In genomic region chr17:17805575-17805974, GRCh38 we compare ENCODE assay signal across 23 cellular contexts. TPM values are rescaled to one million over a fixed set of nuclear protein-coding genes. Genes with fewer than 3 reads are reported as not detected.
DNase-seq lines count a peak whose midpoint lies in the region; ATAC-seq and TF ChIP-seq lines count a peak whose summit lies in the region.
"Had no signal": no experiment of that assay in that cellular context is flagged by ENCODE, and none has a peak within 500 bp of the region (broad histone marks: within the 10 kb centered on the region; RNA-seq: fewer than 3 reads in every experiment).

No MANE protein-coding gene starts in this region.

- H3K4me1 Mint-ChIP-seq in Calu3 (ENCODE audit: low read depth, unreplicated experiment) (peaks cover 7% of the 10 kb centered on the region), nephron (peaks cover 25% of the 10 kb centered on the region)

- peak overlapping the region; percentile 41 for H3K27ac Mint-ChIP-seq in Calu3 (ENCODE audit: unreplicated experiment)
- H3K27ac Mint-ChIP-seq in nephron, result peak overlapping the region in 2 of 3 experiments; percentile 8 to 35
- H3K27ac Mint-ChIP-seq: activated CD4-positive, alpha-beta T cell treated with anti-CD3 and anti-CD28 coated beads for 36 hours had no signal

- H3K27ac ChIP-seq in RWPE2 (ENCODE audit: poor library complexity, severe bottlenecking) (no peak overlapping the region), foreskin keratinocyte (no peak overlapping the region), A673 (ENCODE audit: low read depth, low read length, poor library complexity, severe bottlenecking) (no peak overlapping the region)
- H3K27ac ChIP-seq: thyroid gland had no signal

- DNase-seq in Calu3, result no peak
- DNase-seq in RWPE2 (ENCODE audit: low spot score), result no peak
- peak in 1 of 2 donors; percentile 37 for DNase-seq in foreskin keratinocyte
- no peak for DNase-seq in NCI-H2171 (lab: John Stamatoyannopoulos, UW)
- no peak for DNase-seq in A673 (ENCODE audit: low spot score)
- DNase-seq: activated CD4-positive, alpha-beta T cell treated with anti-CD3 and anti-CD28 coated beads for 36 hours; activated CD8-positive, alpha-beta memory T cell treated with anti-CD3 and anti-CD28 coated beads, Interleukin-2, amount 10 ng/mL, durations not matched to agents 7 days and 5 days; activated effector memory CD4-positive, alpha-beta T cell treated with Interleukin-2 at 50 U/mL for 16 hours; amygdala; CD8-positive, alpha-beta T cell; cerebellar nuclear complex; DMS79; effector CD4-positive, alpha-beta T cell; glutamatergic neuron; KBM-7; NCI-H187 treated with DMSO at 0.1 percent for 48 hours; NCI-H446; NK-92 treated with Interleukin-12 subunit alpha and Interleukin-12 subunit beta, amount 100 ng/mL, for 24 hours; thyroid gland had no signal

- peaks cover 51% of the 10 kb centered on the region for H3K36me3 ChIP-seq in RWPE2 (ENCODE audit: low read depth)
- peaks cover 28% of the 10 kb centered on the region for H3K36me3 ChIP-seq in A673 (ENCODE audit: insufficient read depth, low read length, poor library complexity, severe bottlenecking)

- H3K4me3 ChIP-seq in RWPE2 (ENCODE audit: severe bottlenecking) (no peak overlapping the region), A673 (ENCODE audit: low read depth, low read length, poor library complexity, severe bottlenecking) (no peak overlapping the region)
- H3K4me3 ChIP-seq: thyroid gland had no signal

- BruUV-seq in Calu3 (replicated peaks; lab: Mats Ljungman, UMichigan) (no TSS peak), A673 (replicated peaks; lab: Mats Ljungman, UMichigan) (no TSS peak)

- no peak for TF ChIP-seq CTCF in Calu3 (IDR thresholded peaks at IDR 0.05; ENCODE audit: unreplicated experiment)
- no peak for TF ChIP-seq CTCF in RWPE2 (IDR thresholded peaks at IDR 0.05; ENCODE audit: poor library complexity, severe bottlenecking)
- no peak for TF ChIP-seq CTCF in foreskin keratinocyte (conservative IDR thresholded peaks at IDR 0.05)
- TF ChIP-seq CTCF in nephron (IDR thresholded peaks at IDR 0.05; ENCODE audit: unreplicated experiment in 3 of 3), result no peak
- TF ChIP-seq CTCF in A673 (conservative IDR thresholded peaks at IDR 0.05; ENCODE audit: low read depth, low read length), result no peak

- no peak overlapping the region for H3K4me3 Mint-ChIP-seq in Calu3 (ENCODE audit: low read depth, unreplicated experiment)
- H3K4me3 Mint-ChIP-seq in nephron, result peak overlapping the region in 1 of 3 experiments; percentile 21
- H3K4me3 Mint-ChIP-seq: activated CD4-positive, alpha-beta T cell treated with anti-CD3 and anti-CD28 coated beads for 36 hours; activated CD8-positive, alpha-beta memory T cell treated with anti-CD3 and anti-CD28 coated beads, Interleukin-2, amount 10 ng/mL, durations not matched to agents 7 days and 5 days; CD8-positive, alpha-beta T cell; natural killer cell treated with Interleukin-12 subunit alpha and Interleukin-12 subunit beta and Interleukin-15 and Interleukin-18, amount 100 ng/mL, for 72 hours had no signal

- H3K9me3 ChIP-seq in RWPE2 (ENCODE audit: severe bottlenecking) (no peaks in the 10 kb centered on the region), A673 (ENCODE audit: low read depth, low read length, poor library complexity, severe bottlenecking) (no peaks in the 10 kb centered on the region)
- H3K9me3 ChIP-seq: thyroid gland had no signal

- no peaks in the 10 kb centered on the region for H3K4me1 ChIP-seq in RWPE2 (ENCODE audit: insufficient read depth, poor library complexity, severe bottlenecking)
- no peaks in the 10 kb centered on the region for H3K4me1 ChIP-seq in foreskin keratinocyte
- H3K4me1 ChIP-seq in A673 (ENCODE audit: insufficient read depth, low read length, poor library complexity, severe bottlenecking), result peaks cover 7% of the 10 kb centered on the region

- POLR2A ChIA-PET in A673 (lab: Charles Lee; ENCODE audit: low non-redundant PET), result no interaction called here

- H3K36me3 Mint-ChIP-seq in Calu3 (ENCODE audit: insufficient read depth, unreplicated experiment), result peaks cover 63% of the 10 kb centered on the region
- H3K36me3 Mint-ChIP-seq in nephron (ENCODE audit: low read depth), result peaks cover 24% of the 10 kb centered on the region
- H3K36me3 Mint-ChIP-seq: natural killer cell treated with Interleukin-12 subunit alpha and Interleukin-12 subunit beta and Interleukin-15 and Interleukin-18, amount 100 ng/mL, for 72 hours had no signal

- CTCF ChIA-PET in Calu3 (lab: Charles Lee) (no interaction called here), A673 (lab: Charles Lee) (no interaction called here)

- H3K27me3 ChIP-seq in RWPE2 (ENCODE audit: insufficient read depth, poor library complexity, severe bottlenecking), result no peaks in the 10 kb centered on the region
- no peaks in the 10 kb centered on the region for H3K27me3 ChIP-seq in foreskin keratinocyte
- H3K27me3 ChIP-seq in A673 (replicated peaks; ENCODE audit: insufficient read depth, low read depth, low read length, poor library complexity), result no peaks in the 10 kb centered on the region
- H3K27me3 ChIP-seq: thyroid gland had no signal

- H3K9me3 Mint-ChIP-seq in Calu3 (ENCODE audit: low read depth, unreplicated experiment) (no peaks in the 10 kb centered on the region), nephron (no peaks in the 10 kb centered on the region)
- H3K9me3 Mint-ChIP-seq: CD8-positive, alpha-beta T cell; natural killer cell treated with Interleukin-12 subunit alpha and Interleukin-12 subunit beta and Interleukin-15 and Interleukin-18, amount 100 ng/mL, for 72 hours had no signal

- ATAC-seq in RWPE2 (ENCODE audit: low read depth) (peak; percentile 3; the same call in 1 of the 3 replicates), foreskin keratinocyte (peak; percentile 17), HG02588 (IDR thresholded peaks at IDR 0.05; ENCODE audit: unreplicated experiment) (no peak), GM19455 (IDR thresholded peaks at IDR 0.05; ENCODE audit: unreplicated experiment) (no peak)
- ATAC-seq: activated CD4-positive, alpha-beta T cell treated with anti-CD3 and anti-CD28 coated beads for 36 hours; activated CD8-positive, alpha-beta memory T cell treated with anti-CD3 and anti-CD28 coated beads, Interleukin-2, amount 10 ng/mL, durations not matched to agents 7 days and 5 days; CD8-positive, alpha-beta T cell; natural killer cell treated with Interleukin-12 subunit alpha and Interleukin-12 subunit beta and Interleukin-15 and Interleukin-18, amount 100 ng/mL, for 72 hours had no signal

- intact Hi-C loops in Calu3 (cut with micrococcal nuclease; ENCODE audit: unreplicated experiment) (no loop called here), A673 (cut with micrococcal nuclease; ENCODE audit: unreplicated experiment) (no loop called here)

- no peaks in the 10 kb centered on the region for H3K27me3 Mint-ChIP-seq in Calu3 (ENCODE audit: unreplicated experiment)
- peaks cover 1% of the 10 kb centered on the region for H3K27me3 Mint-ChIP-seq in nephron (ENCODE audit: low read depth)
- H3K27me3 Mint-ChIP-seq: activated CD4-positive, alpha-beta T cell treated with anti-CD3 and anti-CD28 coated beads for 36 hours; activated CD8-positive, alpha-beta memory T cell treated with anti-CD3 and anti-CD28 coated beads, Interleukin-2, amount 10 ng/mL, durations not matched to agents 7 days and 5 days; natural killer cell treated with Interleukin-12 subunit alpha and Interleukin-12 subunit beta and Interleukin-15 and Interleukin-18, amount 100 ng/mL, for 72 hours had no signal

RNA-seq across cellular contexts. Expression of gene SREBF1, which starts 31.2 kb away (rescaled TPM):
- total RNA-seq in Calu3 (2022) (104 and 110 TPM in 2 replicates), foreskin keratinocyte (113 and 118 TPM in 2 replicates), A673 (2021) (240 and 328 TPM in 2 replicates)
- 67.3 and 72.1 TPM in 2 replicates for polyA plus RNA-seq in foreskin keratinocyte

Comparison
In these comparisons a context has a peak if more than half of its experiments do, and no peak if none do; other contexts are left out.
1. ATAC-seq: peak in RWPE2 (single experiment) and foreskin keratinocyte (single experiment); none in HG02588 (single experiment) and GM19455 (single experiment).